ENCODE assay signal across 8 cellular contexts in genomic region chr4:153432971-153433752, GRCh38. TPM values are rescaled to one million over a fixed set of nuclear protein-coding genes. Genes with fewer than 3 reads are reported as not detected.
A peak's percentile ranks its signal among the peaks of the same experiment; 100 is the strongest.
DNase-seq lines count a peak whose midpoint lies in the region; ATAC-seq and TF ChIP-seq lines count a peak whose summit lies in the region.

No MANE protein-coding gene starts in this region.

- peak; percentile 59 to 90 (median 78) for TF ChIP-seq CTCF in esophagus squamous epithelium (IDR thresholded peaks at IDR 0.05)
- peak; percentile 76 for TF ChIP-seq CTCF in upper lobe of right lung (IDR thresholded peaks at IDR 0.05)

- WGBS in esophagus squamous epithelium, 2 donors, result 37 to 51% methylated on average over 12 of the region's 12 CpGs

- H3K27me3 ChIP-seq in esophagus squamous epithelium (no peaks in the 10 kb centered on the region), upper lobe of right lung (no peaks in the 10 kb centered on the region)

- ATAC-seq in GM18519 (IDR thresholded peaks at IDR 0.05; ENCODE audit: low FRiP score, unreplicated experiment) (peak; percentile 84), HG02970 (IDR thresholded peaks at IDR 0.05; ENCODE audit: low FRiP score, unreplicated experiment) (peak; percentile 91), upper lobe of right lung (peak; percentile 94)

- intact Hi-C loops in esophagus squamous epithelium (cut with DNase I), result loop anchor here (5.0 to 10.0 kb wide), 2 partner anchors 88 to 139 kb away; partner anchors contain the start of gene MND1
- intact Hi-C loops in upper lobe of right lung (cut with DNase I), result no loop called here

- H3K27ac ChIP-seq in esophagus squamous epithelium (peak overlapping the region in 2 of 4 donors; percentile 9 to 42), upper lobe of right lung (no peak overlapping the region)

- H3K4me3 ChIP-seq in esophagus squamous epithelium (peak overlapping the region in 2 of 4 donors; percentile 15 to 29), upper lobe of right lung (peak overlapping the region; percentile 35)

- no peaks in the 10 kb centered on the region for H3K36me3 ChIP-seq in esophagus squamous epithelium
- H3K36me3 ChIP-seq in upper lobe of right lung, result no peaks in the 10 kb centered on the region

- TF ChIP-seq POLR2A in esophagus squamous epithelium (IDR thresholded peaks at IDR 0.05), result no peak

- H3K9me3 ChIP-seq in esophagus squamous epithelium (no peaks in the 10 kb centered on the region), upper lobe of right lung (no peaks in the 10 kb centered on the region)

- H3K4me1 ChIP-seq in esophagus squamous epithelium (peaks cover 0 to 16% (median 6%) of the 10 kb centered on the region in 3 donors), upper lobe of right lung (no peaks in the 10 kb centered on the region)

- DNase-seq in AG08395 (ENCODE audit: low spot score), result peak; percentile 77
- peak; percentile 35 for DNase-seq in NCI-H460 (ENCODE audit: extremely low read depth, low read depth)
- DNase-seq in activated CD8-positive, alpha-beta memory T cell treated with anti-CD3 and anti-CD28 coated beads for 48 hours (ENCODE audit: low read depth in 2 of 3, low spot score in 2 of 3), result peak in 2 of 3 experiments; percentile 50 to 54
- peak; percentile 13 for DNase-seq in esophagus squamous epithelium (lab: John Stamatoyannopoulos, UW)
- DNase-seq in occipital lobe (lab: John Stamatoyannopoulos, UW), result peak; percentile 1
- DNase-seq in upper lobe of right lung, result no peak

RNA-seq across cellular contexts. Expression of gene TMEM131L, which starts 33.0 kb away (rescaled TPM):
- 6.6 and 9.7 TPM in 2 replicates for total RNA-seq in NCI-H460 (2014; rRNA removed; shearing (Covaris generic))
- 9.2 and 17.4 TPM in 2 replicates for polyA plus RNA-seq in NCI-H460 (2014; cell fraction: nucleus; rRNA removed)
- 10 to 100 TPM in 3 of 4 donors, 1 to 10 TPM in 1; 9.2 to 14.7 (median 12.4) TPM for total RNA-seq in esophagus squamous epithelium
- 48.7 TPM for total RNA-seq in occipital lobe
- total RNA-seq in upper lobe of right lung, result 14.1 TPM
